In genomic region chrX:134520860-134521390, GRCh38 we compare ENCODE assay signal across 9 cellular contexts.
DNase-seq lines count a peak whose midpoint lies in the region; ATAC-seq, FAIRE-seq and TF ChIP-seq lines count a peak whose summit lies in the region.
"Had no signal": no experiment of that assay in that cellular context is flagged by ENCODE, and none has a peak within 500 bp of the region (broad histone marks: within the 10 kb centered on the region; RNA-seq: fewer than 3 reads in every experiment).

No MANE protein-coding gene starts in this region.

- H3K27me3 ChIP-seq in MG63 (no peaks in the 10 kb centered on the region), gastroesophageal sphincter (no peaks in the 10 kb centered on the region), small intestine (ENCODE audit: control insufficient read depth in 2 of 2, insufficient read depth in 2 of 2, low read length in 2 of 2) (no peaks in the 10 kb centered on the region)
- H3K27me3 ChIP-seq: tibial nerve had no signal

- TF ChIP-seq CTCF in AG09309 (IDR thresholded peaks at IDR 0.05; ENCODE audit: control insufficient read depth, insufficient read depth, low read depth, low read length, missing control alignments) (peak; percentile 85), gastroesophageal sphincter (IDR thresholded peaks at IDR 0.05) (peak; percentile 12 to 56 (median 26))

- no peaks in the 10 kb centered on the region for H3K36me3 ChIP-seq in MG63
- no peaks in the 10 kb centered on the region for H3K36me3 ChIP-seq in gastroesophageal sphincter
- H3K36me3 ChIP-seq in small intestine (ENCODE audit: control insufficient read depth in 2 of 2, insufficient read depth in 2 of 2, low read length in 2 of 2) = no peaks in the 10 kb centered on the region
- H3K36me3 ChIP-seq: tibial nerve had no signal

- H3K4me1 ChIP-seq in gastroesophageal sphincter (no peaks in the 10 kb centered on the region), small intestine (ENCODE audit: control insufficient read depth in 2 of 2, insufficient read depth in 1 of 2, low read depth in 1 of 2, low read length in 1 of 2) (no peaks in the 10 kb centered on the region)
- H3K4me1 ChIP-seq: tibial nerve had no signal

- ATAC-seq in SK-N-SH treated with all-trans-retinoic acid at 6 μM for 48 hours = peak; percentile 97
- no peak for ATAC-seq in gastroesophageal sphincter
- ATAC-seq in HG02610 (IDR thresholded peaks at IDR 0.05; ENCODE audit: unreplicated experiment) = no peak
- no peak for ATAC-seq in HG03196 (IDR thresholded peaks at IDR 0.05; ENCODE audit: unreplicated experiment)

- WGBS in gastroesophageal sphincter (ENCODE audit: low coverage in 1 of 2), 2 donors = 67 to 100% methylated on average over 1 of the region's 3 CpGs
- WGBS in small intestine, 3 donors = 76 to 82% (median 80%) methylated on average over 3 of the region's 3 CpGs

- H3K9me3 ChIP-seq in MG63 = no peaks in the 10 kb centered on the region
- H3K9me3 ChIP-seq in gastroesophageal sphincter = no peaks in the 10 kb centered on the region
- no peaks in the 10 kb centered on the region for H3K9me3 ChIP-seq in small intestine (ENCODE audit: control insufficient read depth, low read depth)
- H3K9me3 ChIP-seq: tibial nerve had no signal

- no peak for TF ChIP-seq EP300 in gastroesophageal sphincter (IDR thresholded peaks at IDR 0.05)

- H3K27ac ChIP-seq in gastroesophageal sphincter (no peak overlapping the region), small intestine (ENCODE audit: low read depth in 1 of 2, low read length in 1 of 2) (no peak overlapping the region)
- H3K27ac ChIP-seq: tibial nerve had no signal

- no peak overlapping the region for H3K4me3 ChIP-seq in AG09309 (ENCODE audit: control insufficient read depth, low read depth, low read length)
- H3K4me3 ChIP-seq in MG63 = no peak overlapping the region
- no peak overlapping the region for H3K4me3 ChIP-seq in gastroesophageal sphincter
- H3K4me3 ChIP-seq in small intestine (ENCODE audit: low read depth in 1 of 2, low read length in 2 of 2) = no peak overlapping the region
- H3K4me3 ChIP-seq: tibial nerve had no signal

- FAIRE-seq in GM12892 (lab: Jason Lieb, UNC) = peak; percentile 75
- no peak for FAIRE-seq in small intestine (lab: Jason Lieb, UNC)

- no peak for TF ChIP-seq POLR2A in GM12892 (IDR thresholded peaks at IDR 0.05; ENCODE audit: low read depth, low read length)
- TF ChIP-seq POLR2A in gastroesophageal sphincter (IDR thresholded peaks at IDR 0.05) = no peak

- DNase-seq in AG09309 (ENCODE audit: low read depth) (peak; percentile 40), GM12892 (ENCODE audit: insufficient read length) (no peak), MG63 (peak; percentile 26), small intestine (peak; percentile 61)

TF ChIP-seq in SK-N-SH treated with all-trans-retinoic acid at 6 μM for 48 hours, 23 proteins besides CTCF, POLR2A, EP300 and RAD21:
- TF ChIP-seq ZNF8 (CRISPR knock-in tag; IDR thresholded peaks at IDR 0.05) (no peak), GLIS3 (CRISPR knock-in tag; IDR thresholded peaks at IDR 0.05) (no peak), RARB (CRISPR knock-in tag; IDR thresholded peaks at IDR 0.05) (no peak), ESRRG (CRISPR knock-in tag; IDR thresholded peaks at IDR 0.05) (no peak), SNAI2 (CRISPR knock-in tag; IDR thresholded peaks at IDR 0.05) (no peak), ZNF565 (CRISPR knock-in tag; conservative IDR thresholded peaks at IDR 0.05; ENCODE audit: low read depth) (no peak), OSR1 (CRISPR knock-in tag; IDR thresholded peaks at IDR 0.05) (no peak), ZFP3 (CRISPR knock-in tag; IDR thresholded peaks at IDR 0.05) (no peak), ARNTL (CRISPR knock-in tag; IDR thresholded peaks at IDR 0.05; ENCODE audit: borderline replicate concordance, low read depth) (no peak)
- TF ChIP-seq, protein P1, sequence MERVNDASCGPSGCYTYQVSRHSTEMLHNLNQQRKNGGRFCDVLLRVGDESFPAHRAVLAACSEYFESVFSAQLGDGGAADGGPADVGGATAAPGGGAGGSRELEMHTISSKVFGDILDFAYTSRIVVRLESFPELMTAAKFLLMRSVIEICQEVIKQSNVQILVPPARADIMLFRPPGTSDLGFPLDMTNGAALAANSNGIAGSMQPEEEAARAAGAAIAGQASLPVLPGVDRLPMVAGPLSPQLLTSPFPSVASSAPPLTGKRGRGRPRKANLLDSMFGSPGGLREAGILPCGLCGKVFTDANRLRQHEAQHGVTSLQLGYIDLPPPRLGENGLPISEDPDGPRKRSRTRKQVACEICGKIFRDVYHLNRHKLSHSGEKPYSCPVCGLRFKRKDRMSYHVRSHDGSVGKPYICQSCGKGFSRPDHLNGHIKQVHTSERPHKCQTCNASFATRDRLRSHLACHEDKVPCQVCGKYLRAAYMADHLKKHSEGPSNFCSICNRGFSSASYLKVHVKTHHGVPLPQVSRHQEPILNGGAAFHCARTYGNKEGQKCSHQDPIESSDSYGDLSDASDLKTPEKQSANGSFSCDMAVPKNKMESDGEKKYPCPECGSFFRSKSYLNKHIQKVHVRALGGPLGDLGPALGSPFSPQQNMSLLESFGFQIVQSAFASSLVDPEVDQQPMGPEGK (CRISPR knock-in tag; IDR thresholded peaks at IDR 0.05; ENCODE audit: borderline replicate concordance) = no peak
- TF ChIP-seq, protein P2, sequence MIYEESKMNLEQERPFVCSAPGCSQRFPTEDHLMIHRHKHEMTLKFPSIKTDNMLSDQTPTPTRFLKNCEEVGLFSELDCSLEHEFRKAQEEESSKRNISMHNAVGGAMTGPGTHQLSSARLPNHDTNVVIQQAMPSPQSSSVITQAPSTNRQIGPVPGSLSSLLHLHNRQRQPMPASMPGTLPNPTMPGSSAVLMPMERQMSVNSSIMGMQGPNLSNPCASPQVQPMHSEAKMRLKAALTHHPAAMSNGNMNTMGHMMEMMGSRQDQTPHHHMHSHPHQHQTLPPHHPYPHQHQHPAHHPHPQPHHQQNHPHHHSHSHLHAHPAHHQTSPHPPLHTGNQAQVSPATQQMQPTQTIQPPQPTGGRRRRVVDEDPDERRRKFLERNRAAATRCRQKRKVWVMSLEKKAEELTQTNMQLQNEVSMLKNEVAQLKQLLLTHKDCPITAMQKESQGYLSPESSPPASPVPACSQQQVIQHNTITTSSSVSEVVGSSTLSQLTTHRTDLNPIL (CRISPR knock-in tag; IDR thresholded peaks at IDR 0.05; ENCODE audit: low read depth) = no peak
